Comparison of ENCODE assay signal across 9 cellular contexts in the genomic region with DNA sequence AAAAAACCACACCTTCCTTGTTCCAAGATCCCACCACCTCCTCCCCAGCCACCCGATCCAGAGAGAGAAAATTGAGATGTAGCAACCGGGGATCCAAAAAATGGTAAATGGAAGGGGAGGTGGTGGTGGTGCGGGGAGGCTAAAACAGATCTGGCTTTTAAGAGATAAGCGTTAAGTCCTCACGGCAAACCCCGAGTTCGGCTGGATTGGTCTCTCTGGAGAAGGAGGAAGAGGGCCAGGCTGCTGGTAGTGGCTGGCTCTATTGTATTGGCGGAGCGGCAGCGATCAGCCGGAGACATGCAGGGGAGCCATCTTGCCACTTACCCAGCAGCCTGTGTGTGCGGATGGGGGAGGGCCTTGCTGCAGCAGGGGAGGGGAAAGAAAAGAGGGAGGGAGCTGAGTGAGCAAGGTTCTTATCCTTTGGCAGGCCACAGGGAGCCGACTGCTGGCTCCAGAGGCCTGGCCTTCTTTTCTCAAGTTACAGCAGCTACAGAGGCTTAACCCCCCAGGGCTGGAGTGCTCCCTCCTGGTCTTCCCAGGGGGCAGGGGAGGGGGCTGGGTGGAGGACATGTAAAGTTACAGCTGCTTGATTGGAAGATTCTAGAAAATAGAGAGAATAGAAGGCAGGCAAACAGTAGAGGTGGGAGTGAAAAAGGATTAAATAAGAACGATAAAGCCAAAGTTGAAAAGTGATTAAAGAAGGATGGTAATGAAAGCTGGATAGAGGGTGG. TPM values are rescaled to one million over a fixed set of nuclear protein-coding genes. Genes with fewer than 3 reads are reported as not detected.
DNase-seq lines count a peak whose midpoint lies in the region; ATAC-seq and TF ChIP-seq lines count a peak whose summit lies in the region.
"Had no signal": no experiment of that assay in that cellular context is flagged by ENCODE, and none has a peak within 500 bp of the region (broad histone marks: within the 10 kb centered on the region; RNA-seq: fewer than 3 reads in every experiment).

No MANE protein-coding gene starts in this region.

- H3K4me3 ChIP-seq in BJ (ENCODE audit: low read depth, low read length) (peak overlapping the region; percentile 66), epithelial cell of proximal tubule (ENCODE audit: low read depth, low read length) (peak overlapping the region; percentile 73), muscle layer of duodenum (ENCODE audit: low read depth in 1 of 2, low read length in 2 of 2) (peak overlapping the region; percentile 75 to 90)

- DNase-seq in BJ (ENCODE audit: low read depth) (peak; percentile 72), HT1080 (ENCODE audit: low read depth) (peak; percentile 89), epithelial cell of proximal tubule (ENCODE audit: low read depth) (peak; percentile 52), DMS153 (lab: John Stamatoyannopoulos, UW) (no peak)
- peak; percentile 88 for DNase-seq in activated CD8-positive, alpha-beta memory T cell treated with anti-CD3 and anti-CD28 coated beads for 24 hours
- DNase-seq in stimulated activated CD8-positive, alpha-beta memory T cell treated with anti-CD3 and anti-CD28 coated beads, Interleukin-7, amount 100 ng/mL, for 4 hours (ENCODE audit: low read depth in 2 of 2) = peak; percentile 53 to 64

- peaks cover 19 to 38% of the 10 kb centered on the region in 2 donors for H3K4me1 ChIP-seq in muscle layer of duodenum (ENCODE audit: control insufficient read depth in 1 of 2, insufficient read depth in 2 of 2, low read length in 2 of 2)

- peak overlapping the region; percentile 91 for H3K27ac ChIP-seq in muscle layer of duodenum (ENCODE audit: low read length)

- POLR2A ChIA-PET in BJ (lab: Charles Lee) = interaction anchor here (1.0 kb wide), 1 partner anchor 23 kb away, joined by 3 read pairs; a partner anchor contains a TSS

- TF ChIP-seq CTCF in BJ (IDR thresholded peaks at IDR 0.05; ENCODE audit: insufficient read depth, low read depth, low read length) (no peak), epithelial cell of proximal tubule (conservative IDR thresholded peaks at IDR 0.05; ENCODE audit: low read depth, low read length) (no peak)

- CTCF ChIA-PET in BJ (lab: Yijun Ruan, JAX) = interaction anchor here (0.6 to 4.7 kb wide), 13 partner anchors 9 to 85 kb away, joined by 3 to 57 read pairs (median 6); a partner anchor contains a TSS

- no peaks in the 10 kb centered on the region for H3K27me3 ChIP-seq in BJ (ENCODE audit: control insufficient read depth, insufficient read depth, low read length)
- no peaks in the 10 kb centered on the region for H3K27me3 ChIP-seq in muscle layer of duodenum (ENCODE audit: low read depth, low read length)

- H3K36me3 ChIP-seq in BJ (ENCODE audit: control insufficient read depth, insufficient read depth, low read length) (peaks cover 29% of the 10 kb centered on the region), muscle layer of duodenum (ENCODE audit: control insufficient read depth in 1 of 2, insufficient read depth in 2 of 2, low read length in 2 of 2) (peaks cover 48 to 55% of the 10 kb centered on the region in 2 donors)

- ATAC-seq in GM19467 (IDR thresholded peaks at IDR 0.05; ENCODE audit: unreplicated experiment) = peak; percentile 72

- no peaks in the 10 kb centered on the region for H3K9me3 ChIP-seq in muscle layer of duodenum (ENCODE audit: control insufficient read depth in 1 of 2, low read length in 2 of 2)

RNA-seq across cellular contexts. Expression of a gene that starts 14.1 kb away (rescaled TPM):
- polyA plus RNA-seq in BJ (2011; rRNA removed) = 9.0 and 14.8 TPM in 2 replicates
- 6.2 and 14.3 TPM in 2 replicates for polyA minus RNA-seq in BJ (2011; rRNA and poly(A)+ RNA removed)
- total RNA-seq in HT1080 (2014; rRNA removed; shearing (Covaris generic)) = 15.3 and 18.2 TPM in 2 replicates
- 14.5 and 15.4 TPM in 2 replicates for polyA plus RNA-seq in HT1080 (2015; cell fraction: cytosol; rRNA removed)
- polyA plus RNA-seq in HT1080 (2015; cell fraction: nucleus; rRNA removed) = 63.9 and 67.3 TPM in 2 replicates
- total RNA-seq in epithelial cell of proximal tubule = 11.1 and 17.7 TPM in 2 replicates

RNA-seq across cellular contexts. Expression of a gene that starts 23.5 kb away (rescaled TPM):
- 120 and 123 TPM in 2 replicates for polyA plus RNA-seq in BJ (2011; rRNA removed)
- 74.7 and 90.4 TPM in 2 replicates for polyA minus RNA-seq in BJ (2011; rRNA and poly(A)+ RNA removed)
- total RNA-seq in HT1080 (2014; rRNA removed; shearing (Covaris generic)) = 78.0 and 89.7 TPM in 2 replicates
- 57.1 and 59.9 TPM in 2 replicates for polyA plus RNA-seq in HT1080 (2015; cell fraction: cytosol; rRNA removed)
- polyA plus RNA-seq in HT1080 (2015; cell fraction: nucleus; rRNA removed) = 442 and 517 TPM in 2 replicates
- 84.1 and 85.2 TPM in 2 replicates for total RNA-seq in epithelial cell of proximal tubule

RNA-seq across cellular contexts. Expression of a gene that starts 23.9 kb away (rescaled TPM):
- polyA plus RNA-seq in BJ (2011; rRNA removed) = 104 and 112 TPM in 2 replicates
- 34.0 and 62.0 TPM in 2 replicates for polyA minus RNA-seq in BJ (2011; rRNA and poly(A)+ RNA removed)
- 82.8 and 89.1 TPM in 2 replicates for total RNA-seq in HT1080 (2014; rRNA removed; shearing (Covaris generic))
- polyA plus RNA-seq in HT1080 (2015; cell fraction: cytosol; rRNA removed) = 39.0 and 61.4 TPM in 2 replicates
- polyA plus RNA-seq in HT1080 (2015; cell fraction: nucleus; rRNA removed) = 41.8 and 45.4 TPM in 2 replicates
- 27.3 and 53.8 TPM in 2 replicates for total RNA-seq in epithelial cell of proximal tubule

RNA-seq across cellular contexts. Expression of a gene that starts 29.4 kb away (rescaled TPM):
- not detected in 2 replicates for polyA plus RNA-seq in BJ (2011; rRNA removed)
- polyA minus RNA-seq in BJ (2011; rRNA and poly(A)+ RNA removed) = 0.10 and 0.14 TPM in 2 replicates
- 0.10 TPM in 1 of 2 replicates, not detected in the other for total RNA-seq in HT1080 (2014; rRNA removed; shearing (Covaris generic))
- not detected in 2 replicates for polyA plus RNA-seq in HT1080 (2015; cell fraction: cytosol; rRNA removed)
- not detected in 2 replicates for polyA plus RNA-seq in HT1080 (2015; cell fraction: nucleus; rRNA removed)
- not detected in 2 replicates for total RNA-seq in epithelial cell of proximal tubule
- total RNA-seq: activated CD8-positive, alpha-beta memory T cell treated with anti-CD3 and anti-CD28 coated beads for 36 hours had no signal

RNA-seq across cellular contexts. Expression of a gene that starts 33.4 kb away (rescaled TPM):
- 0.05 and 0.07 TPM in 2 replicates for polyA plus RNA-seq in BJ (2011; rRNA removed)
- not detected in 2 replicates for polyA minus RNA-seq in BJ (2011; rRNA and poly(A)+ RNA removed)
- not detected in 2 replicates for total RNA-seq in HT1080 (2014; rRNA removed; shearing (Covaris generic))
- not detected in 2 replicates for polyA plus RNA-seq in HT1080 (2015; cell fraction: cytosol; rRNA removed)
- polyA plus RNA-seq in HT1080 (2015; cell fraction: nucleus; rRNA removed) = not detected in 2 replicates
- total RNA-seq in epithelial cell of proximal tubule = not detected in 2 replicates
- total RNA-seq: activated CD8-positive, alpha-beta memory T cell treated with anti-CD3 and anti-CD28 coated beads for 36 hours had no signal
